ENCODE assay signal across 8 cellular contexts in the genomic region with DNA sequence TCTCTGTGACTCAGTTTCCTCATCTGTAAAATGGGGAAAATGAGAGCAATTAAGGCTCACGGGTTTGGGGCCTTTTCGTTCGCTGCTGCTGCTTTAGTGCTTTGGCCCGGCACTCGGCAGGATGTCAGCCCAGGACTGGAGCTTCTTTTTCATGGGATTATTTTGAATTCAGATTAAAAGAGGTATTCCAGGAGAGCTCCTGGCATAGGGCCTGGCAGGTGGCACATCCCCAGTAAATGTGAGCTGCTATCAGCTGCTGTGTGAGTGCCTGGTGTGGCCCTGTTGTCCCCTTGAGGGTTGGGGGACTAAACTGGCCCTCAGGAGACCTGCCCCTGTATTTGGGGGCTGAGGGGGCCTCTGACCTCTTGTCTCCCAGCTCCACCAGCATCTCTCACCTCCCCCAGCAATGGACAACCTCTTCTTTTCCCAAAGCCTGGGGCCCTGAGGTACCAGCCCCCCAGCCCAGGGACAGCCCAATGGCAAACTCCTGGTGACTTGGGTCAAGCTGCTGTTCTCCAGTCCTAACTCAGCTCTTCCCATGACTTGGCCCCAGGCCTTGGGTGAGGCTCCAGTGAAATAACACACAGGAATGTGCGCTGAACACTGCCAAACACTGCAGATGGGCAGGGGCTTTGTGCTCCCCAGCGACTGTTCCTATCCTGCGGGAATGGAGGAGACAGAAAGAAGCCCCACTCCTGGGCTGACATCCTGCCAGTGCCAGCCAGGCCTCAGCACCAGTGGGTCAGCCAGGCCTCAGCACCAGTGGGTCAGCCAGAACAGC. TPM values are rescaled to one million over a fixed set of nuclear protein-coding genes. Genes with fewer than 3 reads are reported as not detected.
DNase-seq lines count a peak whose midpoint lies in the region; ATAC-seq and TF ChIP-seq lines count a peak whose summit lies in the region.
"Not testable (repeated sequence)": the region's sequence is repeated elsewhere in the genome, so short reads cannot be mapped to it uniquely, and the experiment has no call there.

No MANE protein-coding gene starts in this region.

- H3K79me2 ChIP-seq in mammary epithelial cell (ENCODE audit: insufficient read depth, low read length) = not testable (repeated sequence)

- DNase-seq in Calu3 = peak; percentile 55
- DNase-seq in RWPE1 (ENCODE audit: low spot score); heart right ventricle; lower lobe of right lung; uterus: not testable (repeated sequence)
- peak; percentile 41 for DNase-seq in mammary epithelial cell
- peak; percentile 18 for DNase-seq in retinal pigment epithelial cell (ENCODE audit: low read depth)

- H3K9me3 Mint-ChIP-seq in Calu3 (ENCODE audit: low read depth, unreplicated experiment) = not testable (repeated sequence)

- not testable (repeated sequence) for H3K36me3 ChIP-seq in mammary epithelial cell (ENCODE audit: insufficient read depth, low read length); uterus
- peaks cover 0 to 53% (median 3%) of the 10 kb centered on the region in 9 donors for H3K36me3 ChIP-seq in heart right ventricle
- H3K36me3 ChIP-seq in lower lobe of right lung = peaks cover 22% of the 10 kb centered on the region

- H3K36me3 Mint-ChIP-seq in Calu3 (ENCODE audit: insufficient read depth, unreplicated experiment) = peaks cover 52% of the 10 kb centered on the region

- not testable (repeated sequence) for H3K4me3 ChIP-seq in mammary epithelial cell (replicated peaks in 1 of 3; ENCODE audit: insufficient read depth in 1 of 3, low read depth in 2 of 3, low read length in 3 of 3); heart right ventricle; lower lobe of right lung; retinal pigment epithelial cell (ENCODE audit: low read length); uterus

- ATAC-seq in esophagus mucosa = peak; percentile 22
- peak; percentile 35 to 64 (median 50) for ATAC-seq in heart right ventricle
- peak; percentile 60 to 74 for ATAC-seq in lower lobe of right lung

- TF ChIP-seq CTCF in Calu3 (IDR thresholded peaks at IDR 0.05; ENCODE audit: unreplicated experiment); RWPE1 (conservative IDR thresholded peaks at IDR 0.05; ENCODE audit: low read depth); mammary epithelial cell (conservative IDR thresholded peaks at IDR 0.05 in 1 of 2, IDR thresholded peaks at IDR 0.05 in 1 of 2; ENCODE audit: extremely low read depth in 1 of 2, insufficient read depth in 1 of 2, low read depth in 1 of 2, low read length in 2 of 2); heart right ventricle (IDR thresholded peaks at IDR 0.05); lower lobe of right lung (IDR thresholded peaks at IDR 0.05); retinal pigment epithelial cell (conservative IDR thresholded peaks at IDR 0.05; ENCODE audit: low read depth, low read length); uterus (IDR thresholded peaks at IDR 0.05): not testable (repeated sequence)

- POLR2A ChIA-PET in RWPE1 (lab: Yijun Ruan, JAX; ENCODE audit: low non-redundant PET) = not testable (repeated sequence)

- WGBS in mammary epithelial cell (ENCODE audit: low coverage, missing lambda C conversion rate) = 78% methylated on average over 6 of the region's 8 CpGs
- 71 to 79% methylated on average over 8 of the region's 8 CpGs for WGBS in heart right ventricle, 2 donors

- not testable (repeated sequence) for BruUV-seq in Calu3 (replicated peaks; lab: Mats Ljungman, UMichigan)
- BruUV-seq in mammary epithelial cell (replicated peaks; lab: Mats Ljungman, UMichigan) = TSS peak; percentile 33

- H4K20me1 ChIP-seq in mammary epithelial cell (ENCODE audit: insufficient read depth, low read length) = not testable (repeated sequence)

- intact Hi-C loops in Calu3 (cut with micrococcal nuclease; ENCODE audit: unreplicated experiment); mammary epithelial cell (cut with micrococcal nuclease); heart right ventricle (cut with DNase I); lower lobe of right lung (cut with DNase I); uterus (cut with DNase I; ENCODE audit: low total_unique reads): not testable (repeated sequence)

- H3K4me1 Mint-ChIP-seq in Calu3 (ENCODE audit: low read depth, unreplicated experiment) = peaks cover 49% of the 10 kb centered on the region

- peaks cover 32% of the 10 kb centered on the region for H3K4me1 ChIP-seq in mammary epithelial cell (ENCODE audit: insufficient read depth, low read length)
- peaks cover 0 to 31% (median 16%) of the 10 kb centered on the region in 9 donors for H3K4me1 ChIP-seq in heart right ventricle
- H3K4me1 ChIP-seq in lower lobe of right lung = peaks cover 29% of the 10 kb centered on the region
- not testable (repeated sequence) for H3K4me1 ChIP-seq in uterus

- not testable (repeated sequence) for H3K9me3 ChIP-seq in mammary epithelial cell (replicated peaks; ENCODE audit: insufficient read depth, low read length); heart right ventricle; lower lobe of right lung; uterus

- H3K9ac ChIP-seq in mammary epithelial cell (ENCODE audit: insufficient read depth, low read length) = peak overlapping the region; percentile 13

- not testable (repeated sequence) for H3K27me3 Mint-ChIP-seq in Calu3 (ENCODE audit: unreplicated experiment)

- in situ Hi-C loops in mammary epithelial cell (cut with MboI; ENCODE audit: low sequenced_read_pairs in 2 of 2) = loop anchor here in 1 of 2 donors (25.0 kb wide), 1 partner anchor 415 kb away; no protein-coding TSS in a partner anchor

- not testable (repeated sequence) for TF ChIP-seq POLR2A in uterus (IDR thresholded peaks at IDR 0.05)

- H3K27me3 ChIP-seq in mammary epithelial cell (ENCODE audit: insufficient read depth, low read length); heart right ventricle; lower lobe of right lung (ENCODE audit: low read depth); uterus: not testable (repeated sequence)

- H3K27ac Mint-ChIP-seq in Calu3 (ENCODE audit: unreplicated experiment) = peak overlapping the region; percentile 92

- not testable (repeated sequence) for H2AFZ ChIP-seq in mammary epithelial cell (ENCODE audit: low read depth, low read length)

- peak overlapping the region; percentile 37 for H3K4me3 Mint-ChIP-seq in Calu3 (ENCODE audit: low read depth, unreplicated experiment)

- H3K4me2 ChIP-seq in mammary epithelial cell (ENCODE audit: insufficient read depth, low read depth, low read length) = peak overlapping the region; percentile 42

- peak overlapping the region; percentile 96 for H3K27ac ChIP-seq in RWPE1
- H3K27ac ChIP-seq in mammary epithelial cell (ENCODE audit: insufficient read depth, low read depth, low read length) = peak overlapping the region; percentile 60
- H3K27ac ChIP-seq in heart right ventricle = peak overlapping the region in 9 of 10 donors; percentile 38 to 81 (median 66)
- peak overlapping the region; percentile 78 for H3K27ac ChIP-seq in lower lobe of right lung
- peak overlapping the region; percentile 20 to 57 for H3K27ac ChIP-seq in uterus

- CTCF ChIA-PET in Calu3 (lab: Charles Lee) = interaction anchor here (1.1 kb wide), 1 partner anchor 22 kb away, joined by 4 read pairs; no protein-coding TSS in a partner anchor
- CTCF ChIA-PET in RWPE1 (lab: Yijun Ruan, JAX) = interaction anchor here (0.7 kb wide), 1 partner anchor 146 kb away, joined by 5 read pairs; no protein-coding TSS in a partner anchor
- CTCF ChIA-PET in mammary epithelial cell (lab: Charles Lee; ENCODE audit: low non-redundant PET) = not testable (repeated sequence)

- dilution Hi-C loops in mammary epithelial cell (cut with HindIII; ENCODE audit: low sequenced_read_pairs) = not testable (repeated sequence)

RNA-seq across cellular contexts. Expression of gene ARHGAP27, which starts 14.4 kb away (rescaled TPM):
- total RNA-seq in Calu3 (2022) (104 and 125 TPM in 2 replicates), mammary epithelial cell (10 to 100 TPM; 24.8 to 31.3 TPM), esophagus mucosa (69.0 TPM), heart right ventricle (10 to 100 TPM; 15.2 to 46.9 (median 25.3) TPM), lower lobe of right lung (71.0 TPM), uterus (10 to 100 TPM in 3 of 4 donors, 1 to 10 TPM in 1; 9.4 to 36.6 (median 16.0) TPM)
- polyA plus RNA-seq in mammary epithelial cell (18.5 TPM), heart right ventricle (10 to 100 TPM; 17.9 to 65.8 TPM)
- polyA minus RNA-seq in mammary epithelial cell = 11.2 TPM

RNA-seq across cellular contexts. Expression of gene PLEKHM1, which starts 43.5 kb away (rescaled TPM):
- total RNA-seq in Calu3 (2022) (82.4 and 107 TPM in 2 replicates), mammary epithelial cell (10 to 100 TPM; 54.3 to 94.1 TPM), esophagus mucosa (112 TPM), heart right ventricle (10 to 100 TPM; 22.5 to 46.9 (median 25.8) TPM), lower lobe of right lung (69.6 TPM), uterus (100 to 1,000 TPM in 1 of 4 donors, 10 to 100 TPM in 2, 1 to 10 TPM in 1; 6.9 to 107 (median 33.0) TPM)
- polyA plus RNA-seq in mammary epithelial cell (25.2 TPM), heart right ventricle (10 to 100 TPM in 1 of 2 donors, 1 to 10 TPM in 1; 9.9 to 14.8 TPM)
- 63.7 TPM for polyA minus RNA-seq in mammary epithelial cell

Comparison
In these comparisons a context has a peak if more than half of its experiments do, and no peak if none do; other contexts are left out.
1. H3K27ac ChIP-seq: peak in every context shown above with its lines; median percentile 96 in RWPE1; 78 in lower lobe of right lung; 66 in heart right ventricle; 60 in mammary epithelial cell; 38 in uterus.